8 cellular contexts compared by ENCODE assay signal in the genomic region with DNA sequence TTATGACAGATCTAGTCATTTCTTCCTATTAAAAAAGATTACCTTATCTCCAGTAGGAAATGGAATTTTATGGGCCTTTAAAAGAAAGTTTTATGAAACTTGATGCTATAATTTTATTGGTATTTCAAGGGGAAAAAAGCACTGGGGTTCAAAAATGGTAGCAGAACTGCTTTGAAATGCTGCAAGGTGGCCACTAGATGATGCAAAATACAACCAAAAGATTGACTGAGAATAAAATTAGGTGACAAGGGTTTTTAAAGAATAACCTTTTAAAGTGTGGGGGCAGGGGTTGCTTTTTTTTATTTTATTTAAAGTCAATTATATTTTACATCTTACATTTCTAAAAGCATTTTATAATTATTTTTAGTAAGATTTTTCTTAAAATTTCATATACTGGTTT.
A peak's percentile ranks its signal among the peaks of the same experiment; 100 is the strongest.
DNase-seq lines count a peak whose midpoint lies in the region; ATAC-seq and TF ChIP-seq lines count a peak whose summit lies in the region.

No MANE protein-coding gene starts in this region.

- H3K4me3 Mint-ChIP-seq in natural killer cell = no peak overlapping the region
- H3K4me3 Mint-ChIP-seq in natural killer cell treated with Interleukin-12 subunit alpha and Interleukin-12 subunit beta and Interleukin-15 and Interleukin-18, amount 100 ng/mL, for 72 hours = no peak overlapping the region
- H3K4me3 Mint-ChIP-seq in activated CD8-positive, alpha-beta T cell treated with anti-CD3 and anti-CD28 coated beads for 36 hours = no peak overlapping the region
- no peak overlapping the region for H3K4me3 Mint-ChIP-seq in immature natural killer cell

- no peak overlapping the region for H3K27ac ChIP-seq in vagina

- peaks cover 10% of the 10 kb centered on the region for H3K4me1 ChIP-seq in vagina

- no peak for TF ChIP-seq POLR2A in vagina (IDR thresholded peaks at IDR 0.05)
- no peak for TF ChIP-seq POLR2A in lower leg skin (IDR thresholded peaks at IDR 0.05)

- CTCF ChIA-PET in activated CD8-positive, alpha-beta T cell treated with anti-CD3 and anti-CD28 coated beads for 36 hours (lab: Charles Lee) = interaction anchor here (1.0 to 2.4 kb wide), 2 partner anchors 40 to 250 kb away, joined by 3 to 13 read pairs; no protein-coding TSS in a partner anchor

- POLR2A ChIA-PET in activated CD8-positive, alpha-beta T cell treated with anti-CD3 and anti-CD28 coated beads for 36 hours (lab: Charles Lee) = no interaction called here

- H3K9me3 ChIP-seq in vagina = no peaks in the 10 kb centered on the region

- H3K4me3 ChIP-seq in vagina (no peak overlapping the region), lower leg skin (ENCODE audit: low read depth, poor library complexity, severe bottlenecking) (no peak overlapping the region)

- H3K27me3 Mint-ChIP-seq in natural killer cell (ENCODE audit: low read depth in 2 of 2) = no peaks in the 10 kb centered on the region
- H3K27me3 Mint-ChIP-seq in natural killer cell treated with Interleukin-12 subunit alpha and Interleukin-12 subunit beta and Interleukin-15 and Interleukin-18, amount 100 ng/mL, for 72 hours = no peaks in the 10 kb centered on the region
- no peaks in the 10 kb centered on the region for H3K27me3 Mint-ChIP-seq in activated CD8-positive, alpha-beta T cell treated with anti-CD3 and anti-CD28 coated beads for 36 hours
- no peaks in the 10 kb centered on the region for H3K27me3 Mint-ChIP-seq in immature natural killer cell (ENCODE audit: low read depth in 3 of 3)

- DNase-seq in natural killer cell = no peak
- no peak for DNase-seq in natural killer cell treated with Interleukin-12 subunit alpha and Interleukin-12 subunit beta and Interleukin-15 and Interleukin-18, amount 100 ng/mL, for 72 hours (ENCODE audit: low spot score)
- no peak for DNase-seq in activated CD8-positive, alpha-beta T cell treated with anti-CD3 and anti-CD28 coated beads for 36 hours
- peak; percentile 3 to 19 (median 10) for DNase-seq in immature natural killer cell
- DNase-seq in vagina (ENCODE audit: extremely low spot score in 2 of 2) = no peak
- DNase-seq in T1000 (lab: John Stamatoyannopoulos, UW) = no peak
- no peak for DNase-seq in lower leg skin (ENCODE audit: low spot score in 2 of 2)
- DNase-seq in NCI-H2081 (lab: John Stamatoyannopoulos, UW) = no peak

- H3K27ac Mint-ChIP-seq in natural killer cell (no peak overlapping the region), immature natural killer cell (no peak overlapping the region)
- H3K27ac Mint-ChIP-seq in natural killer cell treated with Interleukin-12 subunit alpha and Interleukin-12 subunit beta and Interleukin-15 and Interleukin-18, amount 100 ng/mL, for 72 hours = no peak overlapping the region
- no peak overlapping the region for H3K27ac Mint-ChIP-seq in activated CD8-positive, alpha-beta T cell treated with anti-CD3 and anti-CD28 coated beads for 36 hours

- no peaks in the 10 kb centered on the region for H3K27me3 ChIP-seq in vagina

- intact Hi-C loops in natural killer cell (cut with micrococcal nuclease) = loop anchor here (5.0 kb wide), 1 partner anchor 39 kb away; no protein-coding TSS in a partner anchor
- intact Hi-C loops in activated CD8-positive, alpha-beta T cell treated with anti-CD3 and anti-CD28 coated beads for 36 hours (cut with micrococcal nuclease) = loop anchor here (10.0 kb wide), 1 partner anchor 132 kb away; no protein-coding TSS in a partner anchor
- intact Hi-C loops in vagina (cut with DNase I) = loop anchor here (5.0 kb wide), 1 partner anchor 249 kb away; no protein-coding TSS in a partner anchor
- intact Hi-C loops in lower leg skin (cut with DNase I; ENCODE audit: low total_unique reads) = loop anchor here (5.0 kb wide), 1 partner anchor 249 kb away; no protein-coding TSS in a partner anchor

- ATAC-seq in natural killer cell = no peak
- no peak for ATAC-seq in natural killer cell treated with Interleukin-12 subunit alpha and Interleukin-12 subunit beta and Interleukin-15 and Interleukin-18, amount 100 ng/mL, for 72 hours
- ATAC-seq in activated CD8-positive, alpha-beta T cell treated with anti-CD3 and anti-CD28 coated beads for 36 hours = no peak

- H3K4me1 Mint-ChIP-seq in natural killer cell = peaks cover 5% of the 10 kb centered on the region in 2 donors
- H3K4me1 Mint-ChIP-seq in natural killer cell treated with Interleukin-12 subunit alpha and Interleukin-12 subunit beta and Interleukin-15 and Interleukin-18, amount 100 ng/mL, for 72 hours (ENCODE audit: low read depth in 2 of 2) = no peaks in the 10 kb centered on the region
- peaks cover 2% of the 10 kb centered on the region for H3K4me1 Mint-ChIP-seq in activated CD8-positive, alpha-beta T cell treated with anti-CD3 and anti-CD28 coated beads for 36 hours (ENCODE audit: low read depth)
- no peaks in the 10 kb centered on the region for H3K4me1 Mint-ChIP-seq in immature natural killer cell

- H3K36me3 ChIP-seq in vagina = peaks cover 0 to 24% of the 10 kb centered on the region in 2 donors

- H3K36me3 Mint-ChIP-seq in natural killer cell (peaks cover 8% of the 10 kb centered on the region), immature natural killer cell (peaks cover 9 to 31% (median 13%) of the 10 kb centered on the region in 3 donors)
- H3K36me3 Mint-ChIP-seq in natural killer cell treated with Interleukin-12 subunit alpha and Interleukin-12 subunit beta and Interleukin-15 and Interleukin-18, amount 100 ng/mL, for 72 hours = no peaks in the 10 kb centered on the region
- peaks cover 20% of the 10 kb centered on the region for H3K36me3 Mint-ChIP-seq in activated CD8-positive, alpha-beta T cell treated with anti-CD3 and anti-CD28 coated beads for 36 hours (ENCODE audit: low read depth)

- no peaks in the 10 kb centered on the region for H3K9me3 Mint-ChIP-seq in natural killer cell
- H3K9me3 Mint-ChIP-seq in natural killer cell treated with Interleukin-12 subunit alpha and Interleukin-12 subunit beta and Interleukin-15 and Interleukin-18, amount 100 ng/mL, for 72 hours = no peaks in the 10 kb centered on the region
- H3K9me3 Mint-ChIP-seq in activated CD8-positive, alpha-beta T cell treated with anti-CD3 and anti-CD28 coated beads for 36 hours = no peaks in the 10 kb centered on the region
- no peaks in the 10 kb centered on the region for H3K9me3 Mint-ChIP-seq in immature natural killer cell

- TF ChIP-seq CTCF in natural killer cell (IDR thresholded peaks at IDR 0.05) (peak; percentile 58), vagina (IDR thresholded peaks at IDR 0.05) (peak; percentile 25 to 60 (median 37)), lower leg skin (IDR thresholded peaks at IDR 0.05) (peak in 1 of 3 donors; percentile 30)
- peak; percentile 19 for TF ChIP-seq CTCF in activated CD8-positive, alpha-beta T cell treated with anti-CD3 and anti-CD28 coated beads for 36 hours (IDR thresholded peaks at IDR 0.05)

Comparison
In these comparisons a context has a peak if more than half of its experiments do, and no peak if none do; other contexts are left out.
1. DNase-seq: peak in immature natural killer cell (3 of 3); none in natural killer cell (single experiment), natural killer cell treated with Interleukin-12 subunit alpha and Interleukin-12 subunit beta and Interleukin-15 and Interleukin-18, amount 100 ng/mL, for 72 hours (single experiment), activated CD8-positive, alpha-beta T cell treated with anti-CD3 and anti-CD28 coated beads for 36 hours (single experiment), vagina (0 of 2), T1000 (single experiment), lower leg skin (0 of 2) and NCI-H2081 (0 of 2).